In genomic region chr19:5403968-5404640, GRCh38 we compare ENCODE assay signal across 1 cellular context.
A peak's percentile ranks its signal among the peaks of the same experiment; 100 is the strongest.
TF ChIP-seq lines count a peak whose summit lies in the region.

No MANE protein-coding gene starts in this region.

TF ChIP-seq in HepG2, 621 proteins besides CTCF, POLR2A, EP300 and RAD21 (continued from another document and continues in another):
- TF ChIP-seq ZBTB4 (CRISPR knock-in tag; IDR thresholded peaks at IDR 0.05; ENCODE audit: borderline replicate concordance) (no peak), RXRB (CRISPR knock-in tag; IDR thresholded peaks at IDR 0.05; ENCODE audit: borderline replicate concordance) (peak; percentile 75), RFXANK (CRISPR knock-in tag; IDR thresholded peaks at IDR 0.05) (peak; percentile 73; the same call in 1 of the 2 replicates), DPF2 (CRISPR knock-in tag; IDR thresholded peaks at IDR 0.05; ENCODE audit: borderline replicate concordance, low read depth) (no peak), NFE2 (CRISPR knock-in tag; IDR thresholded peaks at IDR 0.05) (no peak), NFRKB (IDR thresholded peaks at IDR 0.05) (no peak), ZNF781 (CRISPR knock-in tag; IDR thresholded peaks at IDR 0.05; ENCODE audit: borderline replicate concordance, not compliant biosample characterization) (peak; percentile 62), ARHGAP35 (CRISPR knock-in tag; IDR thresholded peaks at IDR 0.05; ENCODE audit: borderline replicate concordance) (0 out of 2 replicates have a peak, but pooled peaks have one; percentile 68), MAFK (conservative IDR thresholded peaks at IDR 0.05 in 1 of 2, IDR thresholded peaks at IDR 0.05 in 1 of 2; ENCODE audit: low read length in 2 of 2) (no peak), BRCA1 (CRISPR knock-in tag; IDR thresholded peaks at IDR 0.05) (peak; percentile 96), AFF4 (CRISPR knock-in tag; IDR thresholded peaks at IDR 0.05) (no peak), CERS6 (CRISPR knock-in tag; IDR thresholded peaks at IDR 0.05) (no peak; the same call in 1 of the 2 replicates), HNRNPH1 (optimal IDR thresholded peaks at IDR 0.05; ENCODE audit: low read depth, low read length) (no peak), POLR2AphosphoS2 (IDR thresholded peaks at IDR 0.05; ENCODE audit: low read depth, low read length) (no peak), ZSCAN22 (CRISPR knock-in tag; IDR thresholded peaks at IDR 0.05) (no peak), NR3C1 (CRISPR knock-in tag; IDR thresholded peaks at IDR 0.05) (no peak), ZNF121 (CRISPR knock-in tag; IDR thresholded peaks at IDR 0.05) (peak; percentile 38; the same call in 1 of the 2 replicates), KAT8 (CRISPR knock-in tag; IDR thresholded peaks at IDR 0.05) (no peak), RBFOX2 (IDR thresholded peaks at IDR 0.05; ENCODE audit: low read depth, low read length) (no peak), SNAI1 (CRISPR knock-in tag; IDR thresholded peaks at IDR 0.05; ENCODE audit: borderline replicate concordance) (no peak), DNMT1 (CRISPR knock-in tag; IDR thresholded peaks at IDR 0.05) (no peak), ZNF740 (CRISPR knock-in tag; IDR thresholded peaks at IDR 0.05) (no peak), ZNF660 (CRISPR knock-in tag; IDR thresholded peaks at IDR 0.05; ENCODE audit: borderline replicate concordance, low read depth) (0 out of 2 replicates have a peak, but pooled peaks have one; percentile 73), ZNF550 (CRISPR knock-in tag; IDR thresholded peaks at IDR 0.05; ENCODE audit: borderline replicate concordance) (no peak), ZNF136 (CRISPR knock-in tag; IDR thresholded peaks at IDR 0.05; ENCODE audit: low read depth) (no peak), SNAPC5 (CRISPR knock-in tag; IDR thresholded peaks at IDR 0.05; ENCODE audit: borderline replicate concordance) (no peak; the same call in 1 of the 2 replicates), ATF7-NPFF (CRISPR knock-in tag; IDR thresholded peaks at IDR 0.05; ENCODE audit: low read depth) (peak; percentile 57; the same call in 1 of the 2 replicates), ZNF891 (CRISPR knock-in tag; IDR thresholded peaks at IDR 0.05) (peak; percentile 71; the same call in 1 of the 2 replicates), RELA (CRISPR knock-in tag; IDR thresholded peaks at IDR 0.05) (no peak), KAT2B (IDR thresholded peaks at IDR 0.05; ENCODE audit: borderline replicate concordance, low read depth, low read length) (no peak), ZBTB38 (CRISPR knock-in tag; IDR thresholded peaks at IDR 0.05) (no peak), ZNF646 (CRISPR knock-in tag; IDR thresholded peaks at IDR 0.05) (no peak), ZFP36L1 (CRISPR knock-in tag; IDR thresholded peaks at IDR 0.05) (no peak), MED8 (CRISPR knock-in tag; IDR thresholded peaks at IDR 0.05; ENCODE audit: insufficient replicate concordance) (no peak), EZH2 (conservative IDR thresholded peaks at IDR 0.05; ENCODE audit: low read depth, low read length) (no peak)
- TF ChIP-seq, protein P1, sequence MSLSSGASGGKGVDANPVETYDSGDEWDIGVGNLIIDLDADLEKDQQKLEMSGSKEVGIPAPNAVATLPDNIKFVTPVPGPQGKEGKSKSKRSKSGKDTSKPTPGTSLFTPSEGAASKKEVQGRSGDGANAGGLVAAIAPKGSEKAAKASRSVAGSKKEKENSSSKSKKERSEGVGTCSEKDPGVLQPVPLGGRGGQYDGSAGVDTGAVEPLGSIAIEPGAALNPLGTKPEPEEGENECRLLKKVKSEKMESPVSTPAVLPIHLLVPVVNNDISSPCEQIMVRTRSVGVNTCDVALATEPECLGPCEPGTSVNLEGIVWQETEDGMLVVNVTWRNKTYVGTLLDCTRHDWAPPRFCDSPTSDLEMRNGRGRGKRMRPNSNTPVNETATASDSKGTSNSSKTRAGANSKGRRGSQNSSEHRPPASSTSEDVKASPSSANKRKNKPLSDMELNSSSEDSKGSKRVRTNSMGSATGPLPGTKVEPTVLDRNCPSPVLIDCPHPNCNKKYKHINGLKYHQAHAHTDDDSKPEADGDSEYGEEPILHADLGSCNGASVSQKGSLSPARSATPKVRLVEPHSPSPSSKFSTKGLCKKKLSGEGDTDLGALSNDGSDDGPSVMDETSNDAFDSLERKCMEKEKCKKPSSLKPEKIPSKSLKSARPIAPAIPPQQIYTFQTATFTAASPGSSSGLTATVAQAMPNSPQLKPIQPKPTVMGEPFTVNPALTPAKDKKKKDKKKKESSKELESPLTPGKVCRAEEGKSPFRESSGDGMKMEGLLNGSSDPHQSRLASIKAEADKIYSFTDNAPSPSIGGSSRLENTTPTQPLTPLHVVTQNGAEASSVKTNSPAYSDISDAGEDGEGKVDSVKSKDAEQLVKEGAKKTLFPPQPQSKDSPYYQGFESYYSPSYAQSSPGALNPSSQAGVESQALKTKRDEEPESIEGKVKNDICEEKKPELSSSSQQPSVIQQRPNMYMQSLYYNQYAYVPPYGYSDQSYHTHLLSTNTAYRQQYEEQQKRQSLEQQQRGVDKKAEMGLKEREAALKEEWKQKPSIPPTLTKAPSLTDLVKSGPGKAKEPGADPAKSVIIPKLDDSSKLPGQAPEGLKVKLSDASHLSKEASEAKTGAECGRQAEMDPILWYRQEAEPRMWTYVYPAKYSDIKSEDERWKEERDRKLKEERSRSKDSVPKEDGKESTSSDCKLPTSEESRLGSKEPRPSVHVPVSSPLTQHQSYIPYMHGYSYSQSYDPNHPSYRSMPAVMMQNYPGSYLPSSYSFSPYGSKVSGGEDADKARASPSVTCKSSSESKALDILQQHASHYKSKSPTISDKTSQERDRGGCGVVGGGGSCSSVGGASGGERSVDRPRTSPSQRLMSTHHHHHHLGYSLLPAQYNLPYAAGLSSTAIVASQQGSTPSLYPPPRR (CRISPR knock-in tag; IDR thresholded peaks at IDR 0.05; ENCODE audit: borderline replicate concordance) = no peak
- TF ChIP-seq, protein P2, sequence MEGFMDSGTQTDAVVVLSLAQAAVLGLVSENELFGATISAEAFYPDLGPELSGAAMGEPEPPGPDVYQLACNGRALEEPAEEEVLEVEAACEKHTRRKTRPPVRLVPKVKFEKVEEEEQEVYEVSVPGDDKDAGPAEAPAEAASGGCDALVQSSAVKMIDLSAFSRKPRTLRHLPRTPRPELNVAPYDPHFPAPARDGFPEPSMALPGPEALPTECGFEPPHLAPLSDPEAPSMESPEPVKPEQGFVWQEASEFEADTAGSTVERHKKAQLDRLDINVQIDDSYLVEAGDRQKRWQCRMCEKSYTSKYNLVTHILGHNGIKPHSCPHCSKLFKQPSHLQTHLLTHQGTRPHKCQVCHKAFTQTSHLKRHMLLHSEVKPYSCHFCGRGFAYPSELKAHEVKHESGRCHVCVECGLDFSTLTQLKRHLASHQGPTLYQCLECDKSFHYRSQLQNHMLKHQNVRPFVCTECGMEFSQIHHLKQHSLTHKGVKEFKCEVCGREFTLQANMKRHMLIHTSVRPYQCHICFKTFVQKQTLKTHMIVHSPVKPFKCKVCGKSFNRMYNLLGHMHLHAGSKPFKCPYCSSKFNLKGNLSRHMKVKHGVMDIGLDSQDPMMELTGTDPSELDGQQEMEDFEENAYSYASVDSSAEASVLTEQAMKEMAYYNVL (CRISPR knock-in tag; IDR thresholded peaks at IDR 0.05; ENCODE audit: borderline replicate concordance) = no peak
